ENCODE assay signal across 14 cellular contexts in the genomic region with DNA sequence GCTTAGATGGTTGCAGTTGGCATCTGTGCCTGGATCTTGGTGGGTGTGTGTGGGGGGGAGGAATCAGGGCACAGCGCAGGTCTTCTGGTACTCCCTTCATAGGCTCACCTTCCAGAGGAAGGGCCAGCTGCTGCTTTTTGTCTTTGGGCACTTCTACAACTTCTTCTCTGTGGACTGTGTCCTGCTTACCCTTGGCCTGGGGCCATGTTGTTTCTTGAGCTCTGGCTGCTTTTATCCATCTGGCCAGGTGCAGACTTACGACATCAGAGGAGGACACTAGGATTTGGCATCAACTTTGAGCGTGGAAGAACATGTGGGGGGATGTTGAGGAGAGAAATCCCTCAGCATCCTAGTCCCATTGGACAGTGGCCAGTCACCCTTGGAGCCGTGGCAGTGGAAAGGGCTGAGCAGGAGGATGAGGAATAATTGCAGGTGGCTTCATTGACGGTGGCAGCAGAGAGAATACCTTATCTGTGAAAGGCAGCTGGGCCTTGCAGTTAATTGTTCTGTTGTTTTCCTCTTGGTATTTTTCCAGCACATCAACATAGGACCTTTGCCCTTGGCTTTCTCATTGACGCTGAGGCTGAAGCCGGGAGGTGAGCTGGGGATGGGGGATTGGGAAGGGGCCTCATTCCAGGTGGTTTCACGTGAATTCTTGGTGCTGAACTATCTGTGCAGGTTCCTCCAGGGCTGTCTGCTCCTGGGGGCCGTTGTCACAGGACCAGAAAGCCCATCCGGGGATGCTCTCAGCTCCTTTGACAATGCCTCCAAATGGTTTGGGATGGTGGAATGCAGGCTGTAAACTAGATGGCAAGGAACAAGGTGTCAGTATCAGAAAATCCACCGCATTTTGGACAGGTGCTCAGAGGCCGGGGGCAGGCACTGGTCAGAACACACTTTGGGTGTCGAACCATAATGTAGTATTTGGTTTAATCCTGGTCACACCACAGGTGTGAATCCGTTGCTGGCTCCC. TPM values are rescaled to one million over a fixed set of nuclear protein-coding genes. Genes with fewer than 3 reads are reported as not detected.
DNase-seq lines count a peak whose midpoint lies in the region; TF ChIP-seq lines count a peak whose summit lies in the region.
"Had no signal": no experiment of that assay in that cellular context is flagged by ENCODE, and none has a peak within 500 bp of the region (broad histone marks: within the 10 kb centered on the region; RNA-seq: fewer than 3 reads in every experiment).

No MANE protein-coding gene starts in this region.

- H3K27ac Mint-ChIP-seq in osteocyte (ENCODE audit: unreplicated experiment) = no peak overlapping the region
- H3K27ac Mint-ChIP-seq: CD8-positive, alpha-beta memory T cell had no signal

- no peak for TF ChIP-seq CTCF in osteocyte (IDR thresholded peaks at IDR 0.05)

- DNase-seq in NCI-H1105 (lab: John Stamatoyannopoulos, UW) = peak; percentile 30
- peak; percentile 65 for DNase-seq in NCI-H2196 treated with DMSO at 0.1 percent for 48 hours (lab: John Stamatoyannopoulos, UW; ENCODE audit: unreplicated experiment)
- DNase-seq in dermis microvascular lymphatic vessel endothelial cell (ENCODE audit: low read depth in 2 of 2) = peak; percentile 16 to 31
- DNase-seq in osteocyte (ENCODE audit: extremely low spot score, unreplicated experiment) = peak; percentile 68
- DNase-seq in stimulated activated CD4-positive, alpha-beta T cell treated with anti-CD3 and anti-CD28 coated beads, Interleukin-4, amount 100 ng/mL, for 24 hours = no peak
- DNase-seq in C1 segment of cervical spinal cord (lab: John Stamatoyannopoulos, UW) = no peak
- no peak for DNase-seq in activated CD4-positive, alpha-beta T cell treated with anti-CD3 and anti-CD28 coated beads for 48 hours
- DNase-seq: CD8-positive, alpha-beta memory T cell; DMS 273 treated with DMSO at 0.1 percent for 48 hours; EL; Kasumi-1; NCI-H1436 treated with DMSO at 0.1 percent for 48 hours; NCI-H446 treated with DMSO at 0.1 percent for 48 hours; RPMI8226 had no signal

- H3K4me3 Mint-ChIP-seq in osteocyte (ENCODE audit: unreplicated experiment) = no peak overlapping the region
- H3K4me3 Mint-ChIP-seq: CD8-positive, alpha-beta memory T cell had no signal

- no peaks in the 10 kb centered on the region for H3K4me1 Mint-ChIP-seq in osteocyte (ENCODE audit: unreplicated experiment)

- H3K27me3 Mint-ChIP-seq in osteocyte (ENCODE audit: unreplicated experiment) = no peaks in the 10 kb centered on the region

- H3K36me3 Mint-ChIP-seq in osteocyte (ENCODE audit: unreplicated experiment) = no peaks in the 10 kb centered on the region
- H3K36me3 Mint-ChIP-seq: CD8-positive, alpha-beta memory T cell had no signal

- no peaks in the 10 kb centered on the region for H3K9me3 Mint-ChIP-seq in osteocyte (ENCODE audit: unreplicated experiment)

RNA-seq across cellular contexts. Expression of gene EPHB1, which starts 9.7 kb away (rescaled TPM):
- total RNA-seq in dermis microvascular lymphatic vessel endothelial cell (1.4 and 3.8 TPM in 2 replicates), osteocyte (0.75 and 1.1 TPM in 2 replicates)
- total RNA-seq: CD8-positive, alpha-beta memory T cell had no signal

Comparison
In these comparisons a context has a peak if more than half of its experiments do, and no peak if none do; other contexts are left out.
1. DNase-seq: peak in NCI-H1105 (single experiment), NCI-H2196 treated with DMSO at 0.1 percent for 48 hours (single experiment), dermis microvascular lymphatic vessel endothelial cell (2 of 2) and osteocyte (single experiment); none in stimulated activated CD4-positive, alpha-beta T cell treated with anti-CD3 and anti-CD28 coated beads, Interleukin-4, amount 100 ng/mL, for 24 hours (single experiment), C1 segment of cervical spinal cord (0 of 14) and activated CD4-positive, alpha-beta T cell treated with anti-CD3 and anti-CD28 coated beads for 48 hours (single experiment).